8 cellular contexts compared by ENCODE assay signal in the genomic region with DNA sequence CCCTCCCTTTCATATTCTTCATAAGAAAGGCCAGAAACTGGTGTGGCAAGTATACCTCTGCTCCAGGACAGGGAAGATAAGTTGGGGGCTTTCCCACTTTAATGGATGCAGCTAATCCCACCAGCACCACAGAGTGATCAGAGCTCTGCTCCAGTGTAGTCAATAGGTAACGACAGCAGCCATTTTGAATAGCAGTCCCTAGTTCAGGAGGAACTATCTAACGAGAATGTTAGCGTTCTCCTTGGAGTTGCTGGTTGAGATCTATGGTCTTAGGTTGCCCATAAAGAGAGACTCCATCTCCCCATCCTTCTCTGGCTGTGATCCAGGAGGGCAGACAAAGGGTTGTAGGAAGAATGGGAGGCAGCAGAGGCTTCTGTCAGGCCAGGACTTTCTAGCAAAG.
"Had no signal": no experiment of that assay in that cellular context is flagged by ENCODE, and none has a peak within 500 bp of the region (broad histone marks: within the 10 kb centered on the region; RNA-seq: fewer than 3 reads in every experiment).

No MANE protein-coding gene starts in this region.

- H3K4me3 Mint-ChIP-seq: HFFc6 had no signal

- H3K9me3 Mint-ChIP-seq: HFFc6 had no signal

- ATAC-seq: HCT116, K562 had no signal

- H3K4me1 ChIP-seq: HAP-1 had no signal

- H3K4me3 ChIP-seq: GM23248, HAP-1, K562 had no signal

- DNase-seq: GM23248, H7, HFFc6, IMR-90 had no signal

- H3K27ac ChIP-seq: GM23248 had no signal

- H3K27ac Mint-ChIP-seq: HFFc6 had no signal

- H3K36me3 ChIP-seq: HAP-1 had no signal

- FAIRE-seq: HTR-8/SVneo, K562 had no signal

- H2AFZ ChIP-seq: GM23248 had no signal

- H3K9ac ChIP-seq: GM23248 had no signal

- H3K9me3 ChIP-seq: HAP-1 had no signal
